6 cellular contexts compared by ENCODE assay signal in genomic region chr20:3158968-3159431, GRCh38. TPM values are rescaled to one million over a fixed set of nuclear protein-coding genes. Genes with fewer than 3 reads are reported as not detected.
DNase-seq lines count a peak whose midpoint lies in the region; ATAC-seq and TF ChIP-seq lines count a peak whose summit lies in the region.

No MANE protein-coding gene starts in this region.

- TF ChIP-seq POLR2A in Peyer's patch (IDR thresholded peaks at IDR 0.05), result no peak
- no peak for TF ChIP-seq POLR2A in transverse colon (IDR thresholded peaks at IDR 0.05)

- intact Hi-C loops in transverse colon (cut with DNase I; ENCODE audit: low total_unique reads), result no loop called here

- H3K4me1 ChIP-seq in CD4-positive, CD25-positive, alpha-beta regulatory T cell (ENCODE audit: control insufficient read depth, insufficient read depth, low read length, poor library complexity, severe bottlenecking), result peaks cover 45% of the 10 kb centered on the region
- H3K4me1 ChIP-seq in Peyer's patch (peaks cover 0 to 32% (median 19%) of the 10 kb centered on the region in 4 donors), transverse colon (peaks cover 17 to 33% (median 29%) of the 10 kb centered on the region in 4 donors)

- no peak for TF ChIP-seq EP300 in transverse colon (IDR thresholded peaks at IDR 0.05; ENCODE audit: low read depth)

- no peaks in the 10 kb centered on the region for H3K9me3 ChIP-seq in CD4-positive, CD25-positive, alpha-beta regulatory T cell (ENCODE audit: control insufficient read depth in 2 of 2, low read length in 2 of 2)
- H3K9me3 ChIP-seq in Peyer's patch (no peaks in the 10 kb centered on the region), transverse colon (no peaks in the 10 kb centered on the region)

- peaks cover 4% of the 10 kb centered on the region for H3K27me3 Mint-ChIP-seq in CD4-positive, CD25-positive, alpha-beta regulatory T cell

- peak in 1 of 3 donors; percentile 43 for DNase-seq in CD4-positive, CD25-positive, alpha-beta regulatory T cell
- DNase-seq in Peyer's patch (no peak), glomerular visceral epithelial cell (ENCODE audit: extremely low spot score) (peak; percentile 29), transverse colon (no peak), NCI-H2107 treated with DMSO at 0.1 percent for 48 hours (lab: John Stamatoyannopoulos, UW; ENCODE audit: unreplicated experiment) (no peak)

- TF ChIP-seq CTCF in Peyer's patch (IDR thresholded peaks at IDR 0.05) (no peak), transverse colon (IDR thresholded peaks at IDR 0.05) (no peak)

- 0% methylated on average over 8 to 10 of the region's 10 CpGs for WGBS in transverse colon (ENCODE audit: low coverage in 1 of 2), 2 donors

- peaks cover 4% of the 10 kb centered on the region for H3K36me3 Mint-ChIP-seq in CD4-positive, CD25-positive, alpha-beta regulatory T cell

- H3K36me3 ChIP-seq in CD4-positive, CD25-positive, alpha-beta regulatory T cell (ENCODE audit: control insufficient read depth, insufficient read depth, low read length), result peaks cover 11% of the 10 kb centered on the region
- H3K36me3 ChIP-seq in Peyer's patch (peaks cover 0 to 15% (median 0%) of the 10 kb centered on the region in 3 donors), transverse colon (no peaks in the 10 kb centered on the region)

- peak overlapping the region; percentile 95 to 99 (median 99) for H3K27ac Mint-ChIP-seq in CD4-positive, CD25-positive, alpha-beta regulatory T cell

- no peaks in the 10 kb centered on the region for H3K27me3 ChIP-seq in CD4-positive, CD25-positive, alpha-beta regulatory T cell (ENCODE audit: control insufficient read depth, insufficient read depth, low read length)
- no peaks in the 10 kb centered on the region for H3K27me3 ChIP-seq in Peyer's patch
- H3K27me3 ChIP-seq in transverse colon, result no peaks in the 10 kb centered on the region

- H3K4me3 ChIP-seq in CD4-positive, CD25-positive, alpha-beta regulatory T cell (ENCODE audit: low read depth, low read length), result peak overlapping the region; percentile 99
- H3K4me3 ChIP-seq in Peyer's patch (peak overlapping the region; percentile 66 to 95 (median 80)), transverse colon (peak overlapping the region; percentile 66 to 96 (median 87))

- in situ Hi-C loops in transverse colon (cut with MboI; ENCODE audit: low pct_ligation_motif_present in 1 of 4, low pct_unique_long_range_greater_than_20kb in 1 of 4, low sequenced_read_pairs in 3 of 4), result no loop called here

- ATAC-seq in CD4-positive, CD25-positive, alpha-beta regulatory T cell (ENCODE audit: low read depth in 2 of 2), result peak in 1 of 2 donors; percentile 6
- ATAC-seq in GM18870 (IDR thresholded peaks at IDR 0.05; ENCODE audit: unreplicated experiment), result no peak

- no peaks in the 10 kb centered on the region for H3K9me3 Mint-ChIP-seq in CD4-positive, CD25-positive, alpha-beta regulatory T cell

- peaks cover 20 to 56% (median 42%) of the 10 kb centered on the region in 4 donors for H3K4me1 Mint-ChIP-seq in CD4-positive, CD25-positive, alpha-beta regulatory T cell

- H3K4me3 Mint-ChIP-seq in CD4-positive, CD25-positive, alpha-beta regulatory T cell, result peak overlapping the region; percentile 85 to 99 (median 96)

- peak overlapping the region; percentile 89 for H3K27ac ChIP-seq in CD4-positive, CD25-positive, alpha-beta regulatory T cell (ENCODE audit: insufficient read depth, low read length, poor library complexity, severe bottlenecking)
- H3K27ac ChIP-seq in Peyer's patch (peak overlapping the region; percentile 76 to 90 (median 82)), transverse colon (peak overlapping the region; percentile 85 to 93 (median 91))

RNA-seq across cellular contexts. Expression of gene FASTKD5, which starts 0.7 kb away (rescaled TPM):
- total RNA-seq in CD4-positive, CD25-positive, alpha-beta regulatory T cell, result 35.0 TPM
- polyA plus RNA-seq in CD4-positive, CD25-positive, alpha-beta regulatory T cell, result 10 to 100 TPM; 17.4 to 31.1 (median 25.8) TPM
- total RNA-seq in Peyer's patch, result 10 to 100 TPM; 19.0 to 24.3 (median 24.2) TPM
- total RNA-seq in transverse colon, result 10 to 100 TPM in 2 of 4 donors, 1 to 10 TPM in 2; 1.9 to 18.6 (median 9.8) TPM

RNA-seq across cellular contexts. Expression of gene UBOX5, which starts 0.7 kb away (rescaled TPM):
- 9.3 TPM for total RNA-seq in CD4-positive, CD25-positive, alpha-beta regulatory T cell
- polyA plus RNA-seq in CD4-positive, CD25-positive, alpha-beta regulatory T cell, result 1 to 10 TPM; 5.3 to 7.7 (median 6.8) TPM
- 10 to 100 TPM in 1 of 4 donors, 1 to 10 TPM in 3; 5.0 to 17.7 (median 7.1) TPM for total RNA-seq in Peyer's patch
- 10 to 100 TPM in 2 of 4 donors, 1 to 10 TPM in 2; 5.7 to 17.9 (median 11.7) TPM for total RNA-seq in transverse colon

RNA-seq across cellular contexts. Expression of gene LZTS3, which starts 14.3 kb away (rescaled TPM):
- total RNA-seq in CD4-positive, CD25-positive, alpha-beta regulatory T cell, result 24.2 TPM
- polyA plus RNA-seq in CD4-positive, CD25-positive, alpha-beta regulatory T cell, result 1 to 10 TPM; 1.0 to 2.3 (median 1.1) TPM
- 10 to 100 TPM; 24.3 to 38.4 (median 33.8) TPM for total RNA-seq in Peyer's patch
- 10 to 100 TPM in 2 of 4 donors, 1 to 10 TPM in 2; 9.0 to 13.5 (median 9.7) TPM for total RNA-seq in transverse colon

RNA-seq across cellular contexts. Expression of gene DDRGK1, which starts 45.5 kb away (rescaled TPM):
- 39.2 TPM for total RNA-seq in CD4-positive, CD25-positive, alpha-beta regulatory T cell
- polyA plus RNA-seq in CD4-positive, CD25-positive, alpha-beta regulatory T cell, result 10 to 100 TPM; 44.7 to 53.8 (median 49.5) TPM
- total RNA-seq in Peyer's patch (100 to 1,000 TPM in 2 of 4 donors, 10 to 100 TPM in 2; 72.9 to 111 (median 92.5) TPM), transverse colon (10 to 100 TPM; 47.0 to 85.6 (median 80.4) TPM)

RNA-seq across cellular contexts. Expression of gene ITPA, which starts 50.3 kb away (rescaled TPM):
- 51.1 TPM for total RNA-seq in CD4-positive, CD25-positive, alpha-beta regulatory T cell
- polyA plus RNA-seq in CD4-positive, CD25-positive, alpha-beta regulatory T cell, result 10 to 100 TPM; 56.6 to 97.1 (median 88.5) TPM
- 10 to 100 TPM; 35.7 to 76.7 (median 51.8) TPM for total RNA-seq in Peyer's patch
- 10 to 100 TPM; 15.0 to 95.7 (median 39.6) TPM for total RNA-seq in transverse colon
